ENCODE assay signal across 9 cellular contexts in genomic region chr7:149662591-149663095, GRCh38.
DNase-seq lines count a peak whose midpoint lies in the region; ATAC-seq and TF ChIP-seq lines count a peak whose summit lies in the region.
"Had no signal": no experiment of that assay in that cellular context is flagged by ENCODE, and none has a peak within 500 bp of the region (broad histone marks: within the 10 kb centered on the region; RNA-seq: fewer than 3 reads in every experiment).

No MANE protein-coding gene starts in this region.

- no peak overlapping the region for H3K4me3 ChIP-seq in SJSA1
- H3K4me3 ChIP-seq in skeletal muscle tissue (ENCODE audit: low read length in 3 of 3) = no peak overlapping the region

- H3K4me3 Mint-ChIP-seq in CD4-positive, alpha-beta T cell = no peak overlapping the region
- H3K4me3 Mint-ChIP-seq in activated naive CD4-positive, alpha-beta T cell treated with anti-CD3 and anti-CD28 coated beads, Interleukin-2, amount 10 ng/mL, durations not matched to agents 7 days and 5 days = no peak overlapping the region
- H3K4me3 Mint-ChIP-seq: activated naive CD4-positive, alpha-beta T cell treated with anti-CD3 and anti-CD28 coated beads, Interleukin-2, amount 50 U/mL, for 24 hours had no signal

- CTCF ChIA-PET in CD4-positive, alpha-beta T cell (lab: Charles Lee) = interaction anchor here (0.9 to 2.2 kb wide), 4 partner anchors 9 to 137 kb away, joined by 3 to 19 read pairs (median 6); no protein-coding TSS in a partner anchor
- CTCF ChIA-PET in activated naive CD4-positive, alpha-beta T cell treated with anti-CD3 and anti-CD28 coated beads, Interleukin-2, amount 10 ng/mL, durations not matched to agents 7 days and 5 days (lab: Charles Lee) = interaction anchor here (0.6 to 8.7 kb wide), 24 partner anchors 9 to 401 kb away, joined by 3 to 111 read pairs (median 4); partner anchors contain the start of gene ZNF783

- intact Hi-C loops in CD4-positive, alpha-beta T cell (cut with DNase I, micrococcal nuclease) = loop anchor here (2.0 kb wide), 2 partner anchors 80 to 136 kb away; no protein-coding TSS in a partner anchor
- intact Hi-C loops in left ventricle myocardium superior (cut with micrococcal nuclease) = no loop called here

- peak; percentile 80 for ATAC-seq in CD4-positive, alpha-beta T cell (ENCODE audit: poor library complexity)
- ATAC-seq in GM19043 (IDR thresholded peaks at IDR 0.05; ENCODE audit: low read depth, unreplicated experiment) = peak; percentile 97
- peak; percentile 71 for ATAC-seq in HG03457 (IDR thresholded peaks at IDR 0.05; ENCODE audit: unreplicated experiment)
- peak; percentile 98 for ATAC-seq in left ventricle myocardium superior

- H3K27ac ChIP-seq in CD4-positive, alpha-beta T cell (ENCODE audit: low read depth, low read length) = no peak overlapping the region
- H3K27ac ChIP-seq in SJSA1 (no peak overlapping the region), skeletal muscle tissue (ENCODE audit: low read depth, low read length) (peak overlapping the region; percentile 72)

- H3K9me3 Mint-ChIP-seq in CD4-positive, alpha-beta T cell = no peaks in the 10 kb centered on the region
- H3K9me3 Mint-ChIP-seq in activated naive CD4-positive, alpha-beta T cell treated with anti-CD3 and anti-CD28 coated beads, Interleukin-2, amount 10 ng/mL, durations not matched to agents 7 days and 5 days = no peaks in the 10 kb centered on the region
- H3K9me3 Mint-ChIP-seq: activated naive CD4-positive, alpha-beta T cell treated with anti-CD3 and anti-CD28 coated beads, Interleukin-2, amount 50 U/mL, for 24 hours had no signal

- H3K4me1 Mint-ChIP-seq in CD4-positive, alpha-beta T cell (ENCODE audit: low read depth) = no peaks in the 10 kb centered on the region
- no peaks in the 10 kb centered on the region for H3K4me1 Mint-ChIP-seq in activated naive CD4-positive, alpha-beta T cell treated with anti-CD3 and anti-CD28 coated beads, Interleukin-2, amount 10 ng/mL, durations not matched to agents 7 days and 5 days
- H3K4me1 Mint-ChIP-seq: activated naive CD4-positive, alpha-beta T cell treated with anti-CD3 and anti-CD28 coated beads, Interleukin-2, amount 50 U/mL, for 24 hours had no signal

- peak; percentile 38 for TF ChIP-seq CTCF in CD4-positive, alpha-beta T cell (IDR thresholded peaks at IDR 0.05)

- DNase-seq in CD4-positive, alpha-beta T cell = peak; percentile 33 to 61 (median 52)
- DNase-seq in SJSA1 (ENCODE audit: low read depth in 1 of 2, low spot score in 2 of 2) = peak; percentile 19 to 48
- peak; percentile 84 for DNase-seq in activated naive CD4-positive, alpha-beta T cell treated with anti-CD3 and anti-CD28 coated beads, Interleukin-2, amount 10 ng/mL, durations not matched to agents 7 days and 5 days
- DNase-seq in left ventricle myocardium superior = peak; percentile 77
- no peak for DNase-seq in NCI-H1436 (lab: John Stamatoyannopoulos, UW)

- H3K36me3 ChIP-seq in SJSA1 (no peaks in the 10 kb centered on the region), skeletal muscle tissue (ENCODE audit: control insufficient read depth in 3 of 3, insufficient read depth in 3 of 3, low read length in 3 of 3) (no peaks in the 10 kb centered on the region)

- POLR2A ChIA-PET in CD4-positive, alpha-beta T cell (lab: Charles Lee) = interaction anchor here (1.1 kb wide), 1 partner anchor 79 kb away, joined by 3 read pairs; no protein-coding TSS in a partner anchor

- H3K27me3 Mint-ChIP-seq in CD4-positive, alpha-beta T cell = peaks cover 75% of the 10 kb centered on the region
- peaks cover 51% of the 10 kb centered on the region for H3K27me3 Mint-ChIP-seq in activated naive CD4-positive, alpha-beta T cell treated with anti-CD3 and anti-CD28 coated beads, Interleukin-2, amount 10 ng/mL, durations not matched to agents 7 days and 5 days

- H3K4me1 ChIP-seq in SJSA1 (replicated peaks) = no peaks in the 10 kb centered on the region
- H3K4me1 ChIP-seq in skeletal muscle tissue (ENCODE audit: control insufficient read depth in 3 of 3, insufficient read depth in 3 of 3, low read length in 3 of 3) = peaks cover 0 to 19% (median 11%) of the 10 kb centered on the region in 3 donors

- peaks cover 6% of the 10 kb centered on the region for H3K27me3 ChIP-seq in CD4-positive, alpha-beta T cell (ENCODE audit: control insufficient read depth, insufficient read depth, low read length)
- no peaks in the 10 kb centered on the region for H3K27me3 ChIP-seq in SJSA1 (replicated peaks)
- no peaks in the 10 kb centered on the region for H3K27me3 ChIP-seq in skeletal muscle tissue (ENCODE audit: control insufficient read depth in 3 of 3, insufficient read depth in 3 of 3, low read length in 3 of 3)

- H3K9me3 ChIP-seq in CD4-positive, alpha-beta T cell (ENCODE audit: control insufficient read depth, low read length) = no peaks in the 10 kb centered on the region
- no peaks in the 10 kb centered on the region for H3K9me3 ChIP-seq in SJSA1 (replicated peaks)
- H3K9me3 ChIP-seq in skeletal muscle tissue (ENCODE audit: control insufficient read depth in 3 of 3, low read length in 3 of 3) = no peaks in the 10 kb centered on the region

- no peaks in the 10 kb centered on the region for H3K36me3 Mint-ChIP-seq in CD4-positive, alpha-beta T cell (ENCODE audit: low read depth)
- H3K36me3 Mint-ChIP-seq in activated naive CD4-positive, alpha-beta T cell treated with anti-CD3 and anti-CD28 coated beads, Interleukin-2, amount 10 ng/mL, durations not matched to agents 7 days and 5 days = no peaks in the 10 kb centered on the region
- H3K36me3 Mint-ChIP-seq: activated naive CD4-positive, alpha-beta T cell treated with anti-CD3 and anti-CD28 coated beads, Interleukin-2, amount 50 U/mL, for 24 hours had no signal

- peak overlapping the region in 1 of 3 donors; percentile 69 for H3K9ac ChIP-seq in skeletal muscle tissue (ENCODE audit: low read depth in 1 of 3, low read length in 3 of 3)

- H3K27ac Mint-ChIP-seq in CD4-positive, alpha-beta T cell = no peak overlapping the region
- H3K27ac Mint-ChIP-seq in activated naive CD4-positive, alpha-beta T cell treated with anti-CD3 and anti-CD28 coated beads, Interleukin-2, amount 10 ng/mL, durations not matched to agents 7 days and 5 days = no peak overlapping the region
- H3K27ac Mint-ChIP-seq: activated naive CD4-positive, alpha-beta T cell treated with anti-CD3 and anti-CD28 coated beads, Interleukin-2, amount 50 U/mL, for 24 hours had no signal
